8 cellular contexts compared by ENCODE assay signal in the genomic region with DNA sequence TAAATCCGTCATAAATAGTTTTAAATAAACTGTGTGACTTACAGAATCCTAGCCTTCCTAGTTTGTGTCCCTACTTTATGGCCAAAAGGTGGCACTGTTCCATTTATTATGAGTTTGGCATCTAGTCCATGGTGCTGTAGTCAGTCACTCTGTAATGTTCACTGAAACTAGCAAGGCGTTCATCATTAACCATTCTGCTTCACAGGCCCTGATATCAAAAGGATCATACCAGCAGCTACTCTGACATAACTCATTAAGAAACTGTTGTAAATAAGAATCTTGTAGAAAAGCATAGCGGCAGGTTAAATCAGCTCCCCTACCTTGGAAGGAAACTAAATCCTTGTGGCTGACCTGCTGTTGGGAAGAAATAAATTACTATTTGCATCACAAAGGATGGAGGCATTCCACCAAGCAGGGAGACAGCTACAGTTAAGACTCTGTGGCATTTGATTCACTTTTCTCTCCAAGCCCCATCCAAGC.
DNase-seq lines count a peak whose midpoint lies in the region; ATAC-seq, FAIRE-seq and TF ChIP-seq lines count a peak whose summit lies in the region.

No MANE protein-coding gene starts in this region.

- no peak overlapping the region for H3K27ac Mint-ChIP-seq in astrocyte (ENCODE audit: unreplicated experiment)
- no peak overlapping the region for H3K27ac Mint-ChIP-seq in activated CD4-positive, alpha-beta T cell treated with anti-CD3 and anti-CD28 coated beads for 36 hours
- H3K27ac Mint-ChIP-seq in activated CD4-positive, alpha-beta T cell treated with anti-CD3 and anti-CD28 coated beads, Interleukin-2, amount 10 ng/mL, durations not matched to agents 7 days and 5 days = no peak overlapping the region

- FAIRE-seq in A549 (lab: Jason Lieb, UNC) = peak; percentile 90
- FAIRE-seq in GM12892 (lab: Jason Lieb, UNC) = peak; percentile 70
- FAIRE-seq in astrocyte (lab: Jason Lieb, UNC) = peak; percentile 95

- H3K9me3 Mint-ChIP-seq in astrocyte (ENCODE audit: unreplicated experiment) = no peaks in the 10 kb centered on the region
- no peaks in the 10 kb centered on the region for H3K9me3 Mint-ChIP-seq in activated CD4-positive, alpha-beta T cell treated with anti-CD3 and anti-CD28 coated beads for 36 hours (ENCODE audit: low read depth)
- H3K9me3 Mint-ChIP-seq in activated CD4-positive, alpha-beta T cell treated with anti-CD3 and anti-CD28 coated beads, Interleukin-2, amount 10 ng/mL, durations not matched to agents 7 days and 5 days = no peaks in the 10 kb centered on the region

- no peak for TF ChIP-seq EP300 in A549 (IDR thresholded peaks at IDR 0.05)

- peak; percentile 37 for TF ChIP-seq CTCF in A549 (IDR thresholded peaks at IDR 0.05)
- peak; percentile 39 for TF ChIP-seq CTCF in astrocyte (IDR thresholded peaks at IDR 0.05; ENCODE audit: insufficient read depth, low read depth, low read length)
- peak; percentile 46 for TF ChIP-seq CTCF in kidney epithelial cell (IDR thresholded peaks at IDR 0.05; ENCODE audit: insufficient read depth, low read length, poor library complexity, severe bottlenecking)

- no peak overlapping the region for H2AFZ ChIP-seq in astrocyte (ENCODE audit: low read depth, low read length)

- no peak overlapping the region for H3K4me3 ChIP-seq in A549
- no peak overlapping the region for H3K4me3 ChIP-seq in MG63
- H3K4me3 ChIP-seq in astrocyte (ENCODE audit: insufficient read depth, low read depth, low read length) = no peak overlapping the region
- H3K4me3 ChIP-seq in kidney epithelial cell (ENCODE audit: low read depth, low read length) = no peak overlapping the region

- no peaks in the 10 kb centered on the region for H3K4me1 Mint-ChIP-seq in astrocyte (ENCODE audit: low read depth, unreplicated experiment)
- H3K4me1 Mint-ChIP-seq in activated CD4-positive, alpha-beta T cell treated with anti-CD3 and anti-CD28 coated beads for 36 hours = no peaks in the 10 kb centered on the region
- H3K4me1 Mint-ChIP-seq in activated CD4-positive, alpha-beta T cell treated with anti-CD3 and anti-CD28 coated beads, Interleukin-2, amount 10 ng/mL, durations not matched to agents 7 days and 5 days = no peaks in the 10 kb centered on the region

- peak in 1 of 2 experiments; percentile 40 for DNase-seq in A549 (ENCODE audit: low read depth in 1 of 2, low spot score in 1 of 2)
- DNase-seq in GM12892 (ENCODE audit: insufficient read length) = no peak
- peak; percentile 2 for DNase-seq in MG63
- DNase-seq in astrocyte (ENCODE audit: low read depth) = peak; percentile 4
- DNase-seq in kidney epithelial cell (ENCODE audit: low read depth) = no peak
- no peak for DNase-seq in activated CD4-positive, alpha-beta T cell treated with anti-CD3 and anti-CD28 coated beads for 36 hours
- no peak for DNase-seq in activated CD4-positive, alpha-beta T cell treated with anti-CD3 and anti-CD28 coated beads, Interleukin-2, amount 10 ng/mL, durations not matched to agents 7 days and 5 days

- TF ChIP-seq RAD21 in A549 (conservative IDR thresholded peaks at IDR 0.05 in 1 of 2, IDR thresholded peaks at IDR 0.05 in 1 of 2) = peak; percentile 32 to 61; a peak in 3 of 5 replicates

- H3K27me3 Mint-ChIP-seq in astrocyte (ENCODE audit: low read depth, unreplicated experiment) = no peaks in the 10 kb centered on the region
- no peaks in the 10 kb centered on the region for H3K27me3 Mint-ChIP-seq in activated CD4-positive, alpha-beta T cell treated with anti-CD3 and anti-CD28 coated beads for 36 hours
- no peaks in the 10 kb centered on the region for H3K27me3 Mint-ChIP-seq in activated CD4-positive, alpha-beta T cell treated with anti-CD3 and anti-CD28 coated beads, Interleukin-2, amount 10 ng/mL, durations not matched to agents 7 days and 5 days

- no peaks in the 10 kb centered on the region for H3K36me3 Mint-ChIP-seq in astrocyte (ENCODE audit: low read depth, unreplicated experiment)
- no peaks in the 10 kb centered on the region for H3K36me3 Mint-ChIP-seq in activated CD4-positive, alpha-beta T cell treated with anti-CD3 and anti-CD28 coated beads for 36 hours (ENCODE audit: low read depth)
- H3K36me3 Mint-ChIP-seq in activated CD4-positive, alpha-beta T cell treated with anti-CD3 and anti-CD28 coated beads, Interleukin-2, amount 10 ng/mL, durations not matched to agents 7 days and 5 days (ENCODE audit: low read depth) = no peaks in the 10 kb centered on the region

- no peak overlapping the region for H3K4me3 Mint-ChIP-seq in astrocyte (ENCODE audit: unreplicated experiment)
- no peak overlapping the region for H3K4me3 Mint-ChIP-seq in activated CD4-positive, alpha-beta T cell treated with anti-CD3 and anti-CD28 coated beads for 36 hours
- no peak overlapping the region for H3K4me3 Mint-ChIP-seq in activated CD4-positive, alpha-beta T cell treated with anti-CD3 and anti-CD28 coated beads, Interleukin-2, amount 10 ng/mL, durations not matched to agents 7 days and 5 days

- ATAC-seq in A549 (peak; percentile 62 to 78; a peak in 5 of 6 replicates), GM21619 (IDR thresholded peaks at IDR 0.05; ENCODE audit: unreplicated experiment) (no peak)
- no peak for ATAC-seq in activated CD4-positive, alpha-beta T cell treated with anti-CD3 and anti-CD28 coated beads for 36 hours

- no peaks in the 10 kb centered on the region for H3K79me2 ChIP-seq in astrocyte (ENCODE audit: insufficient read depth, low read length)

- H3K9me3 ChIP-seq in A549 (no peaks in the 10 kb centered on the region), MG63 (no peaks in the 10 kb centered on the region), astrocyte (ENCODE audit: insufficient read depth, low read depth, low read length) (no peaks in the 10 kb centered on the region)

- WGBS in A549 (ENCODE audit: missing lambda C conversion rate) = 6% methylated on average over 3 of the region's 3 CpGs

- H3K4me2 ChIP-seq in A549 (no peak overlapping the region), astrocyte (ENCODE audit: low read length) (no peak overlapping the region)

- POLR2A ChIA-PET in A549 (lab: Yijun Ruan, JAX) = no interaction called here
- POLR2A ChIA-PET in activated CD4-positive, alpha-beta T cell treated with anti-CD3 and anti-CD28 coated beads for 36 hours (lab: Charles Lee) = no interaction called here
- POLR2A ChIA-PET in activated CD4-positive, alpha-beta T cell treated with anti-CD3 and anti-CD28 coated beads, Interleukin-2, amount 10 ng/mL, durations not matched to agents 7 days and 5 days (lab: Charles Lee) = no interaction called here

- intact Hi-C loops in activated CD4-positive, alpha-beta T cell treated with anti-CD3 and anti-CD28 coated beads for 36 hours (cut with DNase I, micrococcal nuclease) = no loop called here

- H3K9ac ChIP-seq in astrocyte (ENCODE audit: low read length) = no peak overlapping the region

- CTCF ChIA-PET in A549 (lab: Yijun Ruan, JAX) = interaction anchor here (0.6 to 0.7 kb wide), 2 partner anchors 8 to 726 kb away, joined by 3 to 4 read pairs; no protein-coding TSS in a partner anchor
- CTCF ChIA-PET in activated CD4-positive, alpha-beta T cell treated with anti-CD3 and anti-CD28 coated beads for 36 hours (lab: Charles Lee) = no interaction called here
- CTCF ChIA-PET in activated CD4-positive, alpha-beta T cell treated with anti-CD3 and anti-CD28 coated beads, Interleukin-2, amount 10 ng/mL, durations not matched to agents 7 days and 5 days (lab: Charles Lee) = no interaction called here

- no peak overlapping the region for H3K27ac ChIP-seq in A549
- H3K27ac ChIP-seq in astrocyte (ENCODE audit: low read depth, low read length) = no peak overlapping the region

- TF ChIP-seq POLR2A in A549 (IDR thresholded peaks at IDR 0.05; ENCODE audit: low read length) (no peak), GM12892 (IDR thresholded peaks at IDR 0.05; ENCODE audit: low read depth, low read length) (no peak)

- H3K4me1 ChIP-seq in A549 = no peaks in the 10 kb centered on the region
- H3K4me1 ChIP-seq in astrocyte (ENCODE audit: insufficient read depth, low read length) = no peaks in the 10 kb centered on the region

- H3K36me3 ChIP-seq in MG63 (no peaks in the 10 kb centered on the region), astrocyte (ENCODE audit: insufficient read depth, low read length) (no peaks in the 10 kb centered on the region), kidney epithelial cell (ENCODE audit: control insufficient read depth, insufficient read depth, low read length) (no peaks in the 10 kb centered on the region)

- H3K27me3 ChIP-seq in MG63 (no peaks in the 10 kb centered on the region), astrocyte (ENCODE audit: insufficient read depth, low read length) (no peaks in the 10 kb centered on the region), kidney epithelial cell (ENCODE audit: control insufficient read depth, insufficient read depth, low read length) (no peaks in the 10 kb centered on the region)

- no peaks in the 10 kb centered on the region for H4K20me1 ChIP-seq in astrocyte (ENCODE audit: insufficient read depth, low read length)

TF ChIP-seq in A549, 52 proteins besides CTCF, POLR2A, EP300 and RAD21:
- TF ChIP-seq SMC3 (IDR thresholded peaks at IDR 0.05) (0 out of 3 replicates have a peak, but pooled peaks have one; percentile 18), ZSCAN20 (CRISPR knock-in tag; IDR thresholded peaks at IDR 0.05) (no peak)

Comparison
In these comparisons a context has a peak if more than half of its experiments do, and no peak if none do; other contexts are left out.
1. ATAC-seq: peak in A549 (2 of 2); none in activated CD4-positive, alpha-beta T cell treated with anti-CD3 and anti-CD28 coated beads for 36 hours (single experiment) and GM21619 (single experiment).
2. DNase-seq: peak in MG63 (single experiment) and astrocyte (single experiment); none in GM12892 (single experiment), kidney epithelial cell (single experiment), activated CD4-positive, alpha-beta T cell treated with anti-CD3 and anti-CD28 coated beads for 36 hours (single experiment) and activated CD4-positive, alpha-beta T cell treated with anti-CD3 and anti-CD28 coated beads, Interleukin-2, amount 10 ng/mL, durations not matched to agents 7 days and 5 days (single experiment).
3. Peak in every context shown above with its lines, with median percentiles within 50 percentile points of each other: CTCF ChIP-seq.